Comparison of ENCODE assay signal across 1 cellular context in genomic region chr9:98931990-98932389, GRCh38.
TF ChIP-seq lines count a peak whose summit lies in the region.

No MANE protein-coding gene starts in this region.

TF ChIP-seq in K562, 482 proteins besides CTCF, POLR2A, EP300 and RAD21 (continued from another document and continues in another):
- no peak for TF ChIP-seq MGA (IDR thresholded peaks at IDR 0.05)
- no peak for TF ChIP-seq ESRRB (CRISPR knock-in tag; IDR thresholded peaks at IDR 0.05; ENCODE audit: borderline replicate concordance)
- no peak for TF ChIP-seq ZNF398 (CRISPR knock-in tag; IDR thresholded peaks at IDR 0.05)
- no peak for TF ChIP-seq POLR3G (IDR thresholded peaks at IDR 0.05; ENCODE audit: extremely low read depth, insufficient read length, insufficient replicate concordance)
- peak; percentile 95 for TF ChIP-seq DPF2 (IDR thresholded peaks at IDR 0.05)
- no peak for TF ChIP-seq CHD4 (IDR thresholded peaks at IDR 0.05; ENCODE audit: insufficient read depth, insufficient replicate concordance, low read depth, low read length, poor library complexity, severe bottlenecking)
- no peak for TF ChIP-seq NCOA2 (IDR thresholded peaks at IDR 0.05; ENCODE audit: partially characterized antibody in 2 of 2)
- TF ChIP-seq MEIS2 (IDR thresholded peaks at IDR 0.05; ENCODE audit: partially characterized antibody): peak; percentile 85
- TF ChIP-seq NONO (IDR thresholded peaks at IDR 0.05; ENCODE audit: low read depth in 2 of 2, low read length in 1 of 2): no peak
- peak; percentile 16; the same call in 1 of the 2 replicates for TF ChIP-seq ZBTB40 (IDR thresholded peaks at IDR 0.05)
- TF ChIP-seq ZBTB40 (CRISPR knock-in tag; IDR thresholded peaks at IDR 0.05): no peak
- TF ChIP-seq GTF2F1 (IDR thresholded peaks at IDR 0.05; ENCODE audit: low read depth, low read length): no peak
- no peak for TF ChIP-seq ZNF224 (CRISPR knock-in tag; IDR thresholded peaks at IDR 0.05)
- no peak for TF ChIP-seq ATF1 (CRISPR knock-in tag; IDR thresholded peaks at IDR 0.05)
- peak; percentile 43; the same call in 1 of the 2 replicates for TF ChIP-seq ATF1 (tag; IDR thresholded peaks at IDR 0.05)
- TF ChIP-seq ARID3B (CRISPR knock-in tag; IDR thresholded peaks at IDR 0.05; ENCODE audit: borderline replicate concordance): no peak
- TF ChIP-seq ZBTB2 (IDR thresholded peaks at IDR 0.05): peak; percentile 34; the same call in 1 of the 2 replicates
- no peak for TF ChIP-seq SIX5 (IDR thresholded peaks at IDR 0.05; ENCODE audit: borderline replicate concordance in 1 of 2, insufficient read depth in 1 of 2, low read depth in 1 of 2, low read length in 2 of 2)
- TF ChIP-seq NFIC (IDR thresholded peaks at IDR 0.05): peak; percentile 81
- TF ChIP-seq SNAPC5 (CRISPR knock-in tag; IDR thresholded peaks at IDR 0.05): no peak
- no peak for TF ChIP-seq SAP30 (IDR thresholded peaks at IDR 0.05; ENCODE audit: borderline replicate concordance, insufficient read depth, low read depth, low read length, poor library complexity, severe bottlenecking)
- TF ChIP-seq MTA2 (IDR thresholded peaks at IDR 0.05; ENCODE audit: low read depth): peak; percentile 92
- peak; percentile 92 for TF ChIP-seq HDAC2 (IDR thresholded peaks at IDR 0.05)
- no peak for TF ChIP-seq TAF9B (IDR thresholded peaks at IDR 0.05; ENCODE audit: partially characterized antibody)
- no peak for TF ChIP-seq SLC30A9 (CRISPR knock-in tag; IDR thresholded peaks at IDR 0.05)
